17 cellular contexts compared by ENCODE assay signal in the genomic region with DNA sequence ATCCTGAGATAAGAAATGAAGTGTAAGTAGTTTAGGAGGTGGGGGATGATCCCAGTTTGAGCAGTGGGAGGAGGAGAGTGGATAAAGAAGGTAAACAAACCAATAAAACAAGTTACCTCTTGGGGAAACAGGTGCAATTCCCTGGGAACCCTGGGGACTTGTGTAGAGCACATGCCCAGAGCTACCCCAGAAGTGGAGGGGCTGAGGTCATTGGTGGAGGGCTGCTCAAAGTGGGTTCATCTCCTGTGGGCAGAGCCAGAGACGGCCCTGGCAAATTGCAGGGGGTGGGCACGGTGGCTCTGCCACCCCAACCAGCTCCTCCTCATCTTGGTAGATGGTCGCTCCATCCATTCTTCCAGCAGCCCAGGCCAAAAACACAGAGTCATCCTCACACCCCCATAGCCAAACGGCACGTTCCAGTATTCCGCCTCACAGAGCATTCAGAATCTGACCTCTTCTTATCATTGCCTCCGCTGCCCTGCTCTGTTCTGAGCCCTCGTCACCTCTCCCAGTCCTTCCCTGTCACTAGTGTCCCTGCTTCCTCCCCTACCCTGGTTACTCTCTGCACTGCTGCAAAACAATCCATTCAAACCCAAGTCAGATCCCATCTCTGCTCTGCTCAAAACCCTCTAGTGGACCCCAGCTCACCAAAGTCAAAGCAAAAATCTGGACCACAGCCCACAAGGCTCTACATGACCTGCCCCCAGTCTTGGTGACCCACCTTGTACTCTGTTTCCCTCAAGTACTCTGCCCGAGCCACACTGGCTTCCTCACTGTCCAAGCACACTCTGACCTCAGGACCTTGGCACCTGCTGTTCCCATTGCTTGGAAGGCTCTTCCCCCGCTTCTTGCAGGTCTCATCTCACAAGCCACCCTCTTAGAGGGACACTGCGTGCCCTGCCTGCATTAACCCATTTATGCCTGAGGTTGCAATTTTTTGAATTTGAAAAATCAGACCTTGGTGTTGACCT. TPM values are rescaled to one million over a fixed set of nuclear protein-coding genes. Genes with fewer than 3 reads are reported as not detected.
DNase-seq lines count a peak whose midpoint lies in the region; ATAC-seq, FAIRE-seq and TF ChIP-seq lines count a peak whose summit lies in the region.
"Had no signal": no experiment of that assay in that cellular context is flagged by ENCODE, and none has a peak within 500 bp of the region (broad histone marks: within the 10 kb centered on the region; RNA-seq: fewer than 3 reads in every experiment).

No MANE protein-coding gene starts in this region.

- peaks cover 0 to 3% of the 10 kb centered on the region in 2 donors for H3K4me1 ChIP-seq in right atrium auricular region
- peaks cover 0 to 9% (median 3%) of the 10 kb centered on the region in 12 donors for H3K4me1 ChIP-seq in heart left ventricle
- peaks cover 0 to 2% of the 10 kb centered on the region in 2 experiments; a peak in 2 of 5 replicates for H3K4me1 ChIP-seq in K562 (replicated peaks in 1 of 2; ENCODE audit: control insufficient read depth in 2 of 2, insufficient read depth in 2 of 2, low read length in 2 of 2)
- peaks cover 3% of the 10 kb centered on the region for H3K4me1 ChIP-seq in neural progenitor cell

- no peak for TF ChIP-seq RAD21 in K562 (CRISPR knock-in tag; conservative IDR thresholded peaks at IDR 0.05 in 1 of 2, IDR thresholded peaks at IDR 0.05 in 1 of 2)

- peaks cover 13% of the 10 kb centered on the region for H3F3A ChIP-seq in neural progenitor cell (ENCODE audit: low read depth)

- peaks cover 23% of the 10 kb centered on the region for H3K4me1 Mint-ChIP-seq in neural progenitor cell

- in situ Hi-C loops in K562 (cut with MboI) = no loop called here

- intact Hi-C loops in heart left ventricle (cut with DNase I) = no loop called here
- intact Hi-C loops in K562 (cut with micrococcal nuclease) = no loop called here

- H4K20me1 ChIP-seq in K562 (replicated peaks; ENCODE audit: control insufficient read depth, insufficient read depth, low read length) = peaks cover 2% of the 10 kb centered on the region; the same call in 1 of the 2 replicates
- H4K20me1 ChIP-seq in neural progenitor cell (ENCODE audit: low read depth) = no peaks in the 10 kb centered on the region

- H3K9me3 ChIP-seq in right atrium auricular region (no peaks in the 10 kb centered on the region), heart left ventricle (no peaks in the 10 kb centered on the region), K562 (replicated peaks; ENCODE audit: control insufficient read depth, insufficient read depth, low read depth, low read length) (no peaks in the 10 kb centered on the region), neural progenitor cell (ENCODE audit: low read depth) (no peaks in the 10 kb centered on the region)
- H3K9me3 ChIP-seq: MG63 had no signal

- H3K36me3 Mint-ChIP-seq in neural progenitor cell = no peaks in the 10 kb centered on the region
- H3K36me3 Mint-ChIP-seq: CD8-positive, alpha-beta T cell had no signal

- no peak overlapping the region for H3K27ac ChIP-seq in right atrium auricular region
- H3K27ac ChIP-seq in heart left ventricle = no peak overlapping the region
- no peak overlapping the region for H3K27ac ChIP-seq in K562 (ENCODE audit: extremely low read depth, low read depth, low read length)
- no peak overlapping the region for H3K27ac ChIP-seq in neural progenitor cell
- H3K27ac ChIP-seq in caudate nucleus (ENCODE audit: low read depth, low read length) = no peak overlapping the region
- H3K27ac ChIP-seq: GM23248 had no signal

- no peak overlapping the region for H3K4me3 Mint-ChIP-seq in neural progenitor cell
- H3K4me3 Mint-ChIP-seq: CD8-positive, alpha-beta T cell had no signal

- H3K9ac ChIP-seq in K562 (ENCODE audit: insufficient read depth in 1 of 2, low read depth in 2 of 2, low read length in 2 of 2) (no peak overlapping the region), neural progenitor cell (no peak overlapping the region)
- H3K9ac ChIP-seq: GM23248 had no signal

- no peaks in the 10 kb centered on the region for H3K36me3 ChIP-seq in right atrium auricular region
- H3K36me3 ChIP-seq in heart left ventricle = no peaks in the 10 kb centered on the region
- no peaks in the 10 kb centered on the region for H3K36me3 ChIP-seq in K562 (ENCODE audit: control insufficient read depth, insufficient read depth, low read length)
- no peaks in the 10 kb centered on the region for H3K36me3 ChIP-seq in neural progenitor cell
- H3K36me3 ChIP-seq: MG63 had no signal

- peaks cover 10% of the 10 kb centered on the region for H3K27me3 Mint-ChIP-seq in neural progenitor cell (ENCODE audit: insufficient read depth, low read depth)

- no peak for FAIRE-seq in K562 (lab: Jason Lieb, UNC)
- FAIRE-seq: GM12892 had no signal

- ATAC-seq in heart left ventricle (no peak), K562 (peak; percentile 59), HG02884 (IDR thresholded peaks at IDR 0.05; ENCODE audit: unreplicated experiment) (no peak)
- ATAC-seq: CD8-positive, alpha-beta T cell had no signal

- H3K27ac Mint-ChIP-seq in neural progenitor cell = peak overlapping the region; percentile 11
- H3K27ac Mint-ChIP-seq: CD8-positive, alpha-beta T cell had no signal

- no TSS peak for BruUV-seq in K562 (replicated peaks; lab: Mats Ljungman, UMichigan)

- DNase-seq in right atrium auricular region (ENCODE audit: low spot score) (peak; percentile 38), heart left ventricle (no peak), K562 (ENCODE audit: extremely low read depth in 1 of 4, low spot score in 3 of 4) (no peak), neural progenitor cell (ENCODE audit: low spot score) (no peak), NCI-H69 (lab: John Stamatoyannopoulos, UW) (no peak), caudate nucleus (lab: John Stamatoyannopoulos, UW) (no peak)
- DNase-seq: ACHN, DND-41, GDM1, GM23248, MG63, NCI-H1092 treated with DMSO at 0.1 percent for 48 hours, NCI-H1694, NCI-H748 treated with DMSO at 0.1 percent for 48 hours had no signal

- no peak for TF ChIP-seq POLR2A in heart left ventricle (IDR thresholded peaks at IDR 0.05)
- no peak for TF ChIP-seq POLR2A in K562 (conservative IDR thresholded peaks at IDR 0.05)

- H3K9me1 ChIP-seq in K562 (ENCODE audit: control insufficient read depth, insufficient read depth, low read length) = no peaks in the 10 kb centered on the region

- no peak for TF ChIP-seq EP300 in K562 (IDR thresholded peaks at IDR 0.05; ENCODE audit: low read length)

- H3K27me3 ChIP-seq in right atrium auricular region (no peaks in the 10 kb centered on the region), heart left ventricle (peaks cover 0 to 7% (median 0%) of the 10 kb centered on the region in 9 donors), K562 (ENCODE audit: control insufficient read depth in 2 of 2, insufficient read depth in 2 of 2, low read length in 2 of 2) (peaks cover 2 to 26% of the 10 kb centered on the region in 2 experiments; a peak in 1 of 5 replicates), neural progenitor cell (no peaks in the 10 kb centered on the region)
- H3K27me3 ChIP-seq: MG63 had no signal

- POLR2A ChIA-PET in K562 (lab: Yijun Ruan, JAX) = interaction anchor here (0.7 to 0.9 kb wide), 2 partner anchors 14 to 46 kb away, joined by 3 to 4 read pairs; no protein-coding TSS in a partner anchor

- H3K4me3 ChIP-seq in right atrium auricular region = no peak overlapping the region
- H3K4me3 ChIP-seq in heart left ventricle = no peak overlapping the region
- no peak overlapping the region for H3K4me3 ChIP-seq in K562
- no peak overlapping the region for H3K4me3 ChIP-seq in neural progenitor cell
- H3K4me3 ChIP-seq: GM23248, MG63 had no signal

- WGBS in heart left ventricle, 4 donors = 83 to 90% (median 86%) methylated on average over 11 of the region's 11 CpGs
- WGBS in K562 (ENCODE audit: insufficient coverage, low coverage, missing lambda C conversion rate) = 0% methylated on average over 6 of the region's 11 CpGs

- H3K4me2 ChIP-seq in K562 (ENCODE audit: insufficient read depth, low read length) (no peak overlapping the region), neural progenitor cell (no peak overlapping the region)

- CTCF ChIA-PET in K562 (lab: Yijun Ruan, JAX; ENCODE audit: low intra/inter-chr PET ratio) = no interaction called here

- no peak overlapping the region for H2AFZ ChIP-seq in K562 (ENCODE audit: low read depth, low read length)
- no peak overlapping the region for H2AFZ ChIP-seq in neural progenitor cell (replicated peaks)
- H2AFZ ChIP-seq: GM23248 had no signal

- H3K9me3 Mint-ChIP-seq in neural progenitor cell = no peaks in the 10 kb centered on the region
- H3K9me3 Mint-ChIP-seq: CD8-positive, alpha-beta T cell had no signal

- no peaks in the 10 kb centered on the region for H3K79me2 ChIP-seq in K562 (ENCODE audit: control insufficient read depth, insufficient read depth, low read length)
- H3K79me2 ChIP-seq in neural progenitor cell (ENCODE audit: low read depth) = no peaks in the 10 kb centered on the region

- TF ChIP-seq CTCF in right atrium auricular region (IDR thresholded peaks at IDR 0.05) = no peak
- TF ChIP-seq CTCF in heart left ventricle (IDR thresholded peaks at IDR 0.05) = no peak
- no peak for TF ChIP-seq CTCF in K562 (IDR thresholded peaks at IDR 0.05 in 2 of 3, conservative IDR thresholded peaks at IDR 0.05 in 1 of 3; ENCODE audit: insufficient read depth in 2 of 3, low read depth in 1 of 3, low read length in 3 of 3)
- no peak for TF ChIP-seq CTCF in neural progenitor cell (IDR thresholded peaks at IDR 0.05)

RNA-seq across cellular contexts. Expression of gene CYP46A1, which starts 5.5 kb away (rescaled TPM):
- 1 to 10 TPM; 1.4 to 6.9 TPM for total RNA-seq in right atrium auricular region
- 1 to 10 TPM; 2.3 to 8.0 (median 3.5) TPM for total RNA-seq in heart left ventricle
- 1 to 10 TPM; 1.5 to 2.6 TPM for polyA plus RNA-seq in heart left ventricle
- not detected in 2 replicates for total RNA-seq in K562 (2011; cell fraction: chromatin; rRNA removed; ENCODE audit: low replicate concordance)
- total RNA-seq in K562 (2011; cell fraction: nucleolus; rRNA removed) = not detected in 2 replicates
- total RNA-seq in K562 (2011; cell fraction: nucleoplasm; rRNA removed) = not detected in 2 replicates
- not detected in 2 replicates for total RNA-seq in K562 (2014; rRNA removed)
- total RNA-seq in K562 (2014; rRNA removed; fragmentation: Illumina TruSeq; extraction: Trizol) = not detected in 2 replicates
- not detected in 2 replicates for total RNA-seq in K562 (2015; rRNA removed; fragmentation: Illumina TruSeq; extraction: Trizol)
- not detected in 2 replicates for total RNA-seq in K562 (2021)
- not detected in 2 replicates for polyA plus RNA-seq in K562 (2011; rRNA removed)
- not detected in 2 replicates for polyA plus RNA-seq in K562 (2011; cell fraction: cytosol; rRNA removed)
- polyA plus RNA-seq in K562 (2011; cell fraction: nucleus; rRNA removed) = 0.04 and 0.06 TPM in 2 replicates
- polyA plus RNA-seq in K562 (2012) = not detected in 2 replicates
- polyA plus RNA-seq in K562 (2014; fragmentation: Illumina TruSeq; extraction: Trizol) = not detected in 2 replicates
- polyA plus RNA-seq in K562 (2014; fragmentation: Nextera tagmentation; extraction: Ambion mirVana) = not detected
- polyA plus RNA-seq in K562 (2014; rRNA removed) = 0.05 TPM in 1 of 2 replicates, not detected in the other
- polyA minus RNA-seq in K562 (2011; rRNA and poly(A)+ RNA removed) = not detected in 2 replicates
- not detected in 2 replicates for polyA minus RNA-seq in K562 (2011; cell fraction: cytosol; rRNA and poly(A)+ RNA removed)
- polyA minus RNA-seq in K562 (2011; cell fraction: nucleus; rRNA and poly(A)+ RNA removed) = not detected in 2 replicates
- total RNA-seq in neural progenitor cell (ENCODE audit: low replicate concordance) = 0.77 and 1.1 TPM in 2 replicates

RNA-seq across cellular contexts. Expression of gene HHIPL1, which starts 44.6 kb away (rescaled TPM):
- total RNA-seq in right atrium auricular region (1 to 10 TPM; 1.8 to 2.4 TPM), heart left ventricle (1 to 10 TPM in 8 of 9 donors, under 1 TPM in 1; 0.75 to 3.1 (median 1.5) TPM), K562 (2014; rRNA removed) (not detected in 2 replicates), K562 (2014; rRNA removed; fragmentation: Illumina TruSeq; extraction: Trizol) (not detected in 2 replicates), K562 (2015; rRNA removed; fragmentation: Illumina TruSeq; extraction: Trizol) (not detected in 2 replicates), K562 (2021) (not detected in 2 replicates), neural progenitor cell (ENCODE audit: low replicate concordance) (0.32 and 1.2 TPM in 2 replicates)
- polyA plus RNA-seq in heart left ventricle (under 1 TPM; 0.34 to 0.86 TPM), K562 (2011; rRNA removed) (not detected in 2 replicates), K562 (2014; fragmentation: Illumina TruSeq; extraction: Trizol) (not detected in 2 replicates), K562 (2014; fragmentation: Nextera tagmentation; extraction: Ambion mirVana) (not detected), K562 (2014; rRNA removed) (not detected in 2 replicates)
- 0.12 TPM in 1 of 2 replicates, not detected in the other for total RNA-seq in K562 (2011; cell fraction: chromatin; rRNA removed; ENCODE audit: low replicate concordance)
- not detected in 2 replicates for total RNA-seq in K562 (2011; cell fraction: nucleolus; rRNA removed)
- not detected in 2 replicates for total RNA-seq in K562 (2011; cell fraction: nucleoplasm; rRNA removed)
- 0.03 TPM in 1 of 2 replicates, not detected in the other for polyA plus RNA-seq in K562 (2011; cell fraction: cytosol; rRNA removed)
- polyA plus RNA-seq in K562 (2011; cell fraction: nucleus; rRNA removed) = 0.01 TPM in 1 of 2 replicates, not detected in the other
- not detected in 2 replicates for polyA plus RNA-seq in K562 (2012)
- polyA minus RNA-seq in K562 (2011; rRNA and poly(A)+ RNA removed) = not detected in 2 replicates
- not detected in 2 replicates for polyA minus RNA-seq in K562 (2011; cell fraction: cytosol; rRNA and poly(A)+ RNA removed)
- not detected in 2 replicates for polyA minus RNA-seq in K562 (2011; cell fraction: nucleus; rRNA and poly(A)+ RNA removed)
